Comparison of ENCODE assay signal across 11 cellular contexts in the genomic region with DNA sequence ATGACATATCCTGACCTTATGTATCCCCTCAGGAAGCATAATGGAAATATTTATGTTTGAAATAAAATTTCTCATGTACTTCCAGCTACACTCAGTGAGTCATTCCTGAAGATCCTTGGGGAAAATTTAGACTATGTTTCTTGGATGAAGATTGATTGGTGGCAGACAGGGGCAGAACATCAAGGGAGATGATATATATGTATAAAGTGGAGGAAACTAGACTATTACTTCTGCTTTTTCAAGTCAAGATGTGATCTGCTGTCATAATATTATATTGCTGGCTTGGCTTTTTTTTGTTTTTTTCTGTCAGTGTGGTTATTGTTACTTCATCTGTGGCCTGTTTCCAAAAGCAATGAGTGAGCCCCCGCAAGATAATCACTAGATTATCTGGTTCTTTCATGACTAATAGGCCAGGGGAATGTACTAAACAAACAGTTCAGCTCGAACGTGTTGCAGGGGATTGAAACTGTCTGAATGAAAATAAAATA.
DNase-seq lines count a peak whose midpoint lies in the region; ATAC-seq and TF ChIP-seq lines count a peak whose summit lies in the region.
"Had no signal": no experiment of that assay in that cellular context is flagged by ENCODE, and none has a peak within 500 bp of the region (broad histone marks: within the 10 kb centered on the region; RNA-seq: fewer than 3 reads in every experiment).

No MANE protein-coding gene starts in this region.

- H3K27ac ChIP-seq in right atrium auricular region, result no peak overlapping the region
- H3K27ac ChIP-seq: testis had no signal

- no peaks in the 10 kb centered on the region for H3K27me3 ChIP-seq in right atrium auricular region
- H3K27me3 ChIP-seq: testis had no signal

- no peaks in the 10 kb centered on the region for H3K9me3 Mint-ChIP-seq in chondrocyte (ENCODE audit: low read depth)
- H3K9me3 Mint-ChIP-seq: activated T-cell treated with anti-CD3 and anti-CD28 coated beads, Interleukin-2, amount 50 U/mL, for 4 hours had no signal

- DNase-seq in CD1c-positive myeloid dendritic cell (ENCODE audit: extremely low spot score), result peak; percentile 20
- DNase-seq in NB4 (ENCODE audit: low read depth), result peak; percentile 55
- no peak for DNase-seq in chondrocyte (ENCODE audit: low spot score)
- DNase-seq in myocyte (ENCODE audit: low read depth), result peak; percentile 31
- no peak for DNase-seq in posterior vena cava (ENCODE audit: low spot score)
- no peak for DNase-seq in NCI-H1694 (lab: John Stamatoyannopoulos, UW)
- no peak for DNase-seq in right atrium auricular region (ENCODE audit: low spot score)
- DNase-seq: activated T-cell treated with anti-CD3 and anti-CD28 coated beads, Interleukin-2, amount 50 U/mL, for 4 hours; left ventricle myocardium superior; testis had no signal

- no peaks in the 10 kb centered on the region for H3K36me3 Mint-ChIP-seq in chondrocyte (ENCODE audit: low read depth)

- no peaks in the 10 kb centered on the region for H3K36me3 ChIP-seq in right atrium auricular region

- H3K9me3 ChIP-seq in right atrium auricular region, result no peaks in the 10 kb centered on the region
- H3K9me3 ChIP-seq: testis had no signal

- H3K4me3 Mint-ChIP-seq in chondrocyte (ENCODE audit: unreplicated experiment), result no peak overlapping the region
- H3K4me3 Mint-ChIP-seq: activated T-cell treated with anti-CD3 and anti-CD28 coated beads, Interleukin-2, amount 50 U/mL, for 4 hours had no signal

- no peak for TF ChIP-seq CTCF in NB4 (IDR thresholded peaks at IDR 0.05; ENCODE audit: low read depth, low read length)
- no peak for TF ChIP-seq CTCF in chondrocyte (IDR thresholded peaks at IDR 0.05)
- no peak for TF ChIP-seq CTCF in right atrium auricular region (IDR thresholded peaks at IDR 0.05)

- H3K4me3 ChIP-seq in NB4 (ENCODE audit: low read depth, low read length), result no peak overlapping the region
- no peak overlapping the region for H3K4me3 ChIP-seq in right atrium auricular region
- H3K4me3 ChIP-seq: testis had no signal

- H3K27ac Mint-ChIP-seq in chondrocyte (ENCODE audit: unreplicated experiment), result peak overlapping the region; percentile 94

- H3K4me1 Mint-ChIP-seq in chondrocyte (ENCODE audit: low read depth), result peaks cover 50% of the 10 kb centered on the region

- TF ChIP-seq POLR2A in NB4 (IDR thresholded peaks at IDR 0.05; ENCODE audit: extremely low read depth, insufficient read length), result no peak

- no peaks in the 10 kb centered on the region for H3K4me1 ChIP-seq in right atrium auricular region
- H3K4me1 ChIP-seq: testis had no signal

- ATAC-seq in HG03095 (IDR thresholded peaks at IDR 0.05; ENCODE audit: unreplicated experiment), result no peak
- ATAC-seq: activated T-cell treated with anti-CD3 and anti-CD28 coated beads, Interleukin-2, amount 50 U/mL, for 4 hours; left ventricle myocardium superior had no signal

- intact Hi-C loops in posterior vena cava (cut with DNase I), result no loop called here

- H3K27me3 Mint-ChIP-seq in chondrocyte (ENCODE audit: low read depth), result no peaks in the 10 kb centered on the region

Comparison
In these comparisons a context has a peak if more than half of its experiments do, and no peak if none do; other contexts are left out.
1. DNase-seq: peak in CD1c-positive myeloid dendritic cell (single experiment), NB4 (single experiment) and myocyte (single experiment); none in chondrocyte (single experiment), posterior vena cava (single experiment), NCI-H1694 (single experiment) and right atrium auricular region (single experiment).